ENCODE assay signal across 1 cellular context in genomic region chr16:46883690-46884512, GRCh38.
TF ChIP-seq lines count a peak whose summit lies in the region.

TSS of gene GPT2 (plus strand) at chr16:46884362. CDS start at chr16:46884716, 354 bp downstream.

TF ChIP-seq in HepG2, 621 proteins besides CTCF, POLR2A, EP300 and RAD21 (continued from another document and continues in another):
- TF ChIP-seq ZNF687 (CRISPR knock-in tag; IDR thresholded peaks at IDR 0.05) (peak; percentile 99), FOSL2 (CRISPR knock-in tag; IDR thresholded peaks at IDR 0.05) (peak; percentile 88), MATR3 (CRISPR knock-in tag; IDR thresholded peaks at IDR 0.05) (no peak), HNRNPLL (IDR thresholded peaks at IDR 0.05; ENCODE audit: low read depth, low read length, poor library complexity, severe bottlenecking) (peak; percentile 80), ZNF598 (CRISPR knock-in tag; IDR thresholded peaks at IDR 0.05; ENCODE audit: borderline replicate concordance) (peak; percentile 58; the same call in 1 of the 2 replicates), TIGD3 (CRISPR knock-in tag; IDR thresholded peaks at IDR 0.05; ENCODE audit: borderline replicate concordance) (peak; percentile 27; the same call in 1 of the 2 replicates), NONO (IDR thresholded peaks at IDR 0.05) (no peak), NONO (CRISPR knock-in tag; conservative IDR thresholded peaks at IDR 0.05) (peak; percentile 99), GLI4 (CRISPR knock-in tag; IDR thresholded peaks at IDR 0.05; ENCODE audit: borderline replicate concordance) (no peak), ZBTB3 (CRISPR knock-in tag; IDR thresholded peaks at IDR 0.05; ENCODE audit: borderline replicate concordance, low read depth) (peak; percentile 97; the same call in 1 of the 2 replicates), HOXA9 (CRISPR knock-in tag; IDR thresholded peaks at IDR 0.05; ENCODE audit: borderline replicate concordance) (no peak), ZNF263 (CRISPR knock-in tag; IDR thresholded peaks at IDR 0.05) (peak; percentile 49), TEF (CRISPR knock-in tag; IDR thresholded peaks at IDR 0.05) (peak; percentile 9; the same call in 1 of the 2 replicates), MNT (IDR thresholded peaks at IDR 0.05) (peak; percentile 74), ZMAT3 (CRISPR knock-in tag; conservative IDR thresholded peaks at IDR 0.05) (peak; percentile 95), ZBTB21 (CRISPR knock-in tag; IDR thresholded peaks at IDR 0.05) (peak; percentile 72; the same call in 1 of the 2 replicates), SPEN (CRISPR knock-in tag; IDR thresholded peaks at IDR 0.05; ENCODE audit: low read depth) (peak; percentile 90), ZNF354B (CRISPR knock-in tag; IDR thresholded peaks at IDR 0.05) (peak; percentile 43; the same call in 1 of the 2 replicates), EEA1 (CRISPR knock-in tag; IDR thresholded peaks at IDR 0.05; ENCODE audit: borderline replicate concordance) (peak; percentile 95; the same call in 1 of the 2 replicates), ESRRA (CRISPR knock-in tag; IDR thresholded peaks at IDR 0.05; ENCODE audit: low read depth) (peak; percentile 67; the same call in 1 of the 2 replicates), YY1 (IDR thresholded peaks at IDR 0.05; ENCODE audit: insufficient read depth, insufficient replicate concordance, low read depth, low read length) (no peak), DMAP1 (CRISPR knock-in tag; IDR thresholded peaks at IDR 0.05) (peak; percentile 99), TEAD2 (CRISPR knock-in tag; IDR thresholded peaks at IDR 0.05) (no peak; the same call in 1 of the 2 replicates), FOXJ3 (CRISPR knock-in tag; IDR thresholded peaks at IDR 0.05; ENCODE audit: borderline replicate concordance) (peak; percentile 61; the same call in 1 of the 2 replicates), SRF (IDR thresholded peaks at IDR 0.05; ENCODE audit: low read depth, low read length) (no peak), FOXO1 (CRISPR knock-in tag; IDR thresholded peaks at IDR 0.05) (peak; percentile 89), MTF1 (CRISPR knock-in tag; IDR thresholded peaks at IDR 0.05) (0 out of 2 replicates have a peak, but pooled peaks have one; percentile 24), MXD4 (CRISPR knock-in tag; IDR thresholded peaks at IDR 0.05) (peak; percentile 95), ZNF10 (CRISPR knock-in tag; IDR thresholded peaks at IDR 0.05; ENCODE audit: borderline replicate concordance, low read depth) (no peak), STAG1 (CRISPR knock-in tag; IDR thresholded peaks at IDR 0.05) (peak; percentile 30; the same call in 1 of the 2 replicates), ATF6 (CRISPR knock-in tag; conservative IDR thresholded peaks at IDR 0.05) (no peak), ARID4A (CRISPR knock-in tag; IDR thresholded peaks at IDR 0.05; ENCODE audit: borderline replicate concordance) (peak; percentile 91), SNAPC2 (CRISPR knock-in tag; IDR thresholded peaks at IDR 0.05) (peak; percentile 20; the same call in 1 of the 2 replicates), SUZ12 (IDR thresholded peaks at IDR 0.05; ENCODE audit: low read depth, low read length) (peak; percentile 97), ZNF510 (CRISPR knock-in tag; IDR thresholded peaks at IDR 0.05; ENCODE audit: low read depth) (peak; percentile 96), CC2D1A (CRISPR knock-in tag; IDR thresholded peaks at IDR 0.05) (no peak), ZNF256 (CRISPR knock-in tag; conservative IDR thresholded peaks at IDR 0.05) (peak; percentile 75; the same call in 1 of the 2 replicates), SMAD9 (CRISPR knock-in tag; IDR thresholded peaks at IDR 0.05) (peak; percentile 89; the same call in 1 of the 2 replicates), ZNF331 (CRISPR knock-in tag; IDR thresholded peaks at IDR 0.05) (peak; percentile 93), MED1 (CRISPR knock-in tag; IDR thresholded peaks at IDR 0.05) (peak; percentile 99), ZNF251 (CRISPR knock-in tag; IDR thresholded peaks at IDR 0.05) (no peak), NR2F2 (IDR thresholded peaks at IDR 0.05; ENCODE audit: borderline replicate concordance, low read depth) (no peak), AKAP8 (CRISPR knock-in tag; IDR thresholded peaks at IDR 0.05) (peak; percentile 80; the same call in 1 of the 2 replicates), RBM39 (IDR thresholded peaks at IDR 0.05; ENCODE audit: low read depth, low read length, poor library complexity, severe bottlenecking) (peak; percentile 86), ZNF292 (CRISPR knock-in tag; IDR thresholded peaks at IDR 0.05; ENCODE audit: borderline replicate concordance, low read depth) (peak; percentile 99), GMEB1 (CRISPR knock-in tag; IDR thresholded peaks at IDR 0.05; ENCODE audit: borderline replicate concordance) (peak; percentile 96), ZFP36 (IDR thresholded peaks at IDR 0.05; ENCODE audit: borderline replicate concordance, low read depth, low read length, partially characterized antibody) (no peak), POLR2AphosphoS2 (IDR thresholded peaks at IDR 0.05; ENCODE audit: low read depth, low read length) (peak; percentile 73; the same call in 1 of the 2 replicates), ZBTB37 (CRISPR knock-in tag; IDR thresholded peaks at IDR 0.05) (no peak), SP5 (CRISPR knock-in tag; IDR thresholded peaks at IDR 0.05; ENCODE audit: borderline replicate concordance, low read depth) (peak; percentile 91), ZNF468 (CRISPR knock-in tag; IDR thresholded peaks at IDR 0.05) (no peak), TAF1 (CRISPR knock-in tag; IDR thresholded peaks at IDR 0.05) (peak; percentile 98)
